In genomic region chr10:114713525-114713924, GRCh38 we compare ENCODE assay signal across 1 cellular context.
TF ChIP-seq lines count a peak whose summit lies in the region.

No MANE protein-coding gene starts in this region.

TF ChIP-seq in HEK293, 187 proteins besides CTCF, POLR2A, EP300 and RAD21 (continued from another document):
- TF ChIP-seq, protein P1, sequence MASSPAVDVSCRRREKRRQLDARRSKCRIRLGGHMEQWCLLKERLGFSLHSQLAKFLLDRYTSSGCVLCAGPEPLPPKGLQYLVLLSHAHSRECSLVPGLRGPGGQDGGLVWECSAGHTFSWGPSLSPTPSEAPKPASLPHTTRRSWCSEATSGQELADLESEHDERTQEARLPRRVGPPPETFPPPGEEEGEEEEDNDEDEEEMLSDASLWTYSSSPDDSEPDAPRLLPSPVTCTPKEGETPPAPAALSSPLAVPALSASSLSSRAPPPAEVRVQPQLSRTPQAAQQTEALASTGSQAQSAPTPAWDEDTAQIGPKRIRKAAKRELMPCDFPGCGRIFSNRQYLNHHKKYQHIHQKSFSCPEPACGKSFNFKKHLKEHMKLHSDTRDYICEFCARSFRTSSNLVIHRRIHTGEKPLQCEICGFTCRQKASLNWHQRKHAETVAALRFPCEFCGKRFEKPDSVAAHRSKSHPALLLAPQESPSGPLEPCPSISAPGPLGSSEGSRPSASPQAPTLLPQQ (tag by site-specific recombination; IDR thresholded peaks at IDR 0.05): no peak
- no peak for TF ChIP-seq ZSCAN4 (tag by site-specific recombination; IDR thresholded peaks at IDR 0.05)
- no peak for TF ChIP-seq ZNF174 (tag by site-specific recombination; IDR thresholded peaks at IDR 0.05)
- TF ChIP-seq ZXDB (tag by site-specific recombination; IDR thresholded peaks at IDR 0.05): no peak
- TF ChIP-seq TSHZ1 (tag by site-specific recombination; IDR thresholded peaks at IDR 0.05; ENCODE audit: borderline replicate concordance): no peak
- no peak for TF ChIP-seq ZNF10 (tag by site-specific recombination; IDR thresholded peaks at IDR 0.05)
- TF ChIP-seq, protein P2, sequence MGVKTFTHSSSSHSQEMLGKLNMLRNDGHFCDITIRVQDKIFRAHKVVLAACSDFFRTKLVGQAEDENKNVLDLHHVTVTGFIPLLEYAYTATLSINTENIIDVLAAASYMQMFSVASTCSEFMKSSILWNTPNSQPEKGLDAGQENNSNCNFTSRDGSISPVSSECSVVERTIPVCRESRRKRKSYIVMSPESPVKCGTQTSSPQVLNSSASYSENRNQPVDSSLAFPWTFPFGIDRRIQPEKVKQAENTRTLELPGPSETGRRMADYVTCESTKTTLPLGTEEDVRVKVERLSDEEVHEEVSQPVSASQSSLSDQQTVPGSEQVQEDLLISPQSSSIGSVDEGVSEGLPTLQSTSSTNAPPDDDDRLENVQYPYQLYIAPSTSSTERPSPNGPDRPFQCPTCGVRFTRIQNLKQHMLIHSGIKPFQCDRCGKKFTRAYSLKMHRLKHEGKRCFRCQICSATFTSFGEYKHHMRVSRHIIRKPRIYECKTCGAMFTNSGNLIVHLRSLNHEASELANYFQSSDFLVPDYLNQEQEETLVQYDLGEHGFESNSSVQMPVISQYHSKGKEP (tag by site-specific recombination; IDR thresholded peaks at IDR 0.05): no peak
- no peak for TF ChIP-seq ZNF37A (tag by site-specific recombination; IDR thresholded peaks at IDR 0.05)
- no peak for TF ChIP-seq ZNF830 (tag by site-specific recombination; IDR thresholded peaks at IDR 0.05; ENCODE audit: low read depth)
- peak; percentile 95 for TF ChIP-seq WT1 (tag by site-specific recombination; IDR thresholded peaks at IDR 0.05)
- peak; percentile 21; the same call in 1 of the 2 replicates for TF ChIP-seq FEZF1 (tag by site-specific recombination; IDR thresholded peaks at IDR 0.05)
- TF ChIP-seq ZNF624 (tag by site-specific recombination; IDR thresholded peaks at IDR 0.05): no peak
